In the genomic region with DNA sequence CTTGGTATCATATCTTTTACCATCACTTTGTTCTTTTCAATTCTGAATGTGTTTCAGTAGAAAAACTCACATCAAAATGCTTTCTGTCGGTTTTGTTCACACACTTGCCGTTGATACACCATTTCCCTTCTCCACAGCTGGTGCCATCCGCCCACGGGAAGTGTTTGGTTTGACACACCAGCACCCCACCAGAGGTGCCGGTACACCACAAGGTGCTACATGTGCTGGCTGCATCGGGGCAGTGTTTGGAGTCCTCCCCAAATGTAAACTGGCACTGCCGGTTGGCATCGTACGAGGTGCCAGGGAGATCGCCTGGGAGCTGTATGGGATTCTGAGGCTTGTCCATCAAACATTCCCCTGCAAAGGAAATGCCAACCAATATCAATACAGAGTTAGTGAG, we compare ENCODE assay signal across 1 cellular context.
TF ChIP-seq lines count a peak whose summit lies in the region.

No MANE protein-coding gene starts in this region.

TF ChIP-seq in IMR-90, 13 proteins besides CTCF, POLR2A, EP300 and RAD21:
- TF ChIP-seq, protein P1, sequence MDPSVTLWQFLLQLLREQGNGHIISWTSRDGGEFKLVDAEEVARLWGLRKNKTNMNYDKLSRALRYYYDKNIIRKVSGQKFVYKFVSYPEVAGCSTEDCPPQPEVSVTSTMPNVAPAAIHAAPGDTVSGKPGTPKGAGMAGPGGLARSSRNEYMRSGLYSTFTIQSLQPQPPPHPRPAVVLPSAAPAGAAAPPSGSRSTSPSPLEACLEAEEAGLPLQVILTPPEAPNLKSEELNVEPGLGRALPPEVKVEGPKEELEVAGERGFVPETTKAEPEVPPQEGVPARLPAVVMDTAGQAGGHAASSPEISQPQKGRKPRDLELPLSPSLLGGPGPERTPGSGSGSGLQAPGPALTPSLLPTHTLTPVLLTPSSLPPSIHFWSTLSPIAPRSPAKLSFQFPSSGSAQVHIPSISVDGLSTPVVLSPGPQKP (IDR thresholded peaks at IDR 0.05; ENCODE audit: borderline replicate concordance, low read depth, low read length) = no peak
- TF ChIP-seq, protein P2, sequence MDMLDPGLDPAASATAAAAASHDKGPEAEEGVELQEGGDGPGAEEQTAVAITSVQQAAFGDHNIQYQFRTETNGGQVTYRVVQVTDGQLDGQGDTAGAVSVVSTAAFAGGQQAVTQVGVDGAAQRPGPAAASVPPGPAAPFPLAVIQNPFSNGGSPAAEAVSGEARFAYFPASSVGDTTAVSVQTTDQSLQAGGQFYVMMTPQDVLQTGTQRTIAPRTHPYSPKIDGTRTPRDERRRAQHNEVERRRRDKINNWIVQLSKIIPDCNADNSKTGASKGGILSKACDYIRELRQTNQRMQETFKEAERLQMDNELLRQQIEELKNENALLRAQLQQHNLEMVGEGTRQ (IDR thresholded peaks at IDR 0.05; ENCODE audit: low read depth, low read length) = no peak
- TF ChIP-seq MXI1 (IDR thresholded peaks at IDR 0.05; ENCODE audit: borderline replicate concordance, low read depth, low read length) (no peak), FOS (IDR thresholded peaks at IDR 0.05; ENCODE audit: low read depth, low read length) (no peak), NFE2L2 (IDR thresholded peaks at IDR 0.05; ENCODE audit: low read depth, low read length) (no peak), RCOR1 (IDR thresholded peaks at IDR 0.05; ENCODE audit: insufficient replicate concordance, low read length) (no peak), RFX5 (IDR thresholded peaks at IDR 0.05; ENCODE audit: low read depth, low read length) (no peak), SMC3 (IDR thresholded peaks at IDR 0.05; ENCODE audit: low read depth, low read length) (no peak), CHD1 (IDR thresholded peaks at IDR 0.05; ENCODE audit: low read depth, low read length) (no peak), MAZ (IDR thresholded peaks at IDR 0.05; ENCODE audit: borderline replicate concordance, low read depth, low read length) (no peak), CEBPB (IDR thresholded peaks at IDR 0.05; ENCODE audit: low read depth, low read length) (no peak), BHLHE40 (IDR thresholded peaks at IDR 0.05; ENCODE audit: low read depth, low read length) (no peak), MAFK (IDR thresholded peaks at IDR 0.05; ENCODE audit: low read depth, low read length) (no peak)
